9 cellular contexts compared by ENCODE assay signal in the genomic region with DNA sequence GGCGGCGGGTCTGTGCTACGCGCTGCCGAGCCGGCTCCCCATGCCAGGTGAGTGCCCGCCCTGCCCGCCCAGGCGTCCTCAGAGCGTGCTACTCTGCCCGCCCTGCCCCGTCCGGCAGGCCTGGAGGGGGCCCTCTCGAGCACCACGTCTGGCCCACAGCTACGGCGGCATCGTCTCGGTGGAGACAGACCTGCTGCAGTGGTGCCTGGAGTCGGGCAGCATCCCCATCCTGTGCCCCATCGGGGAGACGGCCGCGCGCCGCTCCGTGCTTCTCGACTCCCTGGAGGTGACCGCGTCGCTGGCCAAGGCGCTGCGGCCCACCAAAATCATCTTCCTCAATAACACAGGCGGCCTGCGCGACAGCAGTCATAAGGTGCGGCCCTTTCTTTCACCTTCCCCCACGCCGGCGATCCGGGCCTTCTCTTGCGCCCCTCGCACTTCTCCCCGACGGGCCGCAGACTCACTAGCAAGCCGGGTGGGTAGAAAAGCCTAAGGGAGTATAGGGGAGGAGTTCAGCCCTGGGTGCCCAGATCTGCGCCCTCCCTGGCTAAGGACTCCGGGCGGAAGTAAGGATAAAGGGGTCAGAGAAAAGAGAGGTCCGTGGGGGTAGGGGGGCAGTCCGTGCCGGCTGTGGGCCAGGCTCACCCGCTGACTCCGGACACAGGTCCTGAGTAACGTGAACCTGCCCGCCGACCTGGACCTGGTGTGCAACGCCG. TPM values are rescaled to one million over a fixed set of nuclear protein-coding genes. Genes with fewer than 3 reads are reported as not detected.
DNase-seq lines count a peak whose midpoint lies in the region; ATAC-seq and TF ChIP-seq lines count a peak whose summit lies in the region.
"Had no signal": no experiment of that assay in that cellular context is flagged by ENCODE, and none has a peak within 500 bp of the region (broad histone marks: within the 10 kb centered on the region; RNA-seq: fewer than 3 reads in every experiment).

No MANE protein-coding gene starts in this region.

- peak overlapping the region in 2 of 4 donors; percentile 32 to 66 for H3K27ac ChIP-seq in gastrocnemius medialis

- H3K9me3 ChIP-seq in gastrocnemius medialis: no peaks in the 10 kb centered on the region

- in situ Hi-C loops in gastrocnemius medialis (cut with MboI; ENCODE audit: low sequenced_read_pairs in 4 of 4): no loop called here

- no peaks in the 10 kb centered on the region for H3K9me3 Mint-ChIP-seq in activated naive CD4-positive, alpha-beta T cell treated with anti-CD3 and anti-CD28 coated beads, Interleukin-2, amount 50 U/mL, for 72 hours

- intact Hi-C loops in gastrocnemius medialis (cut with DNase I; ENCODE audit: low total_unique reads): loop anchor here (2.0 to 5.0 kb wide), 2 partner anchors 35 to 106 kb away; no protein-coding TSS in a partner anchor

- peak overlapping the region in 1 of 2 donors; percentile 67 for H3K27ac Mint-ChIP-seq in activated naive CD4-positive, alpha-beta T cell treated with anti-CD3 and anti-CD28 coated beads, Interleukin-2, amount 50 U/mL, for 72 hours

- H3K36me3 ChIP-seq in gastrocnemius medialis: peaks cover 0 to 4% of the 10 kb centered on the region in 2 donors

- TF ChIP-seq CTCF in gastrocnemius medialis (IDR thresholded peaks at IDR 0.05 in 4 of 5, conservative IDR thresholded peaks at IDR 0.05 in 1 of 5): no peak

- H3K4me1 ChIP-seq in gastrocnemius medialis: peaks cover 15 to 28% of the 10 kb centered on the region in 2 donors

- no peak for TF ChIP-seq POLR2A in gastrocnemius medialis (IDR thresholded peaks at IDR 0.05)

- peaks cover 35 to 40% (median 40%) of the 10 kb centered on the region in 3 donors for H3K27me3 ChIP-seq in gastrocnemius medialis

- peak; percentile 19 for ATAC-seq in GM18867 (IDR thresholded peaks at IDR 0.05; ENCODE audit: unreplicated experiment)
- peak; percentile 6 to 21 for ATAC-seq in activated naive CD4-positive, alpha-beta T cell treated with anti-CD3 and anti-CD28 coated beads, Interleukin-2, amount 50 U/mL, for 72 hours
- ATAC-seq in gastrocnemius medialis: peak in 1 of 2 donors; percentile 3
- ATAC-seq in HG02798 (IDR thresholded peaks at IDR 0.05; ENCODE audit: poor library complexity, unreplicated experiment): no peak
- ATAC-seq in HG03342 (IDR thresholded peaks at IDR 0.05; ENCODE audit: unreplicated experiment): no peak

- peak overlapping the region; percentile 52 to 71 (median 67) for H3K4me3 ChIP-seq in gastrocnemius medialis

- peaks cover 0 to 4% of the 10 kb centered on the region in 2 donors for H3K36me3 Mint-ChIP-seq in activated naive CD4-positive, alpha-beta T cell treated with anti-CD3 and anti-CD28 coated beads, Interleukin-2, amount 50 U/mL, for 72 hours

- DNase-seq in NCI-H748 (lab: John Stamatoyannopoulos, UW; ENCODE audit: unreplicated experiment) (peak; percentile 75), hepatic stellate cell (ENCODE audit: low spot score) (peak; percentile 29), gastrocnemius medialis (no peak), Ammon's horn (ENCODE audit: low spot score) (no peak)
- peak; percentile 49 to 59 for DNase-seq in activated naive CD4-positive, alpha-beta T cell treated with anti-CD3 and anti-CD28 coated beads, Interleukin-2, amount 50 U/mL, for 72 hours (ENCODE audit: low spot score in 2 of 2)

RNA-seq across cellular contexts. Expression of a gene that starts 1.6 kb away (rescaled TPM):
- total RNA-seq in activated naive CD4-positive, alpha-beta T cell treated with anti-CD3 and anti-CD28 coated beads, Interleukin-2, amount 50 U/mL, for 72 hours: 1 to 10 TPM in 1 of 2 donors, under 1 TPM in 1; 0.18 to 3.0 TPM
- 1 to 10 TPM in 1 of 4 donors, under 1 TPM in 3; 0.13 to 1.2 (median 0.34) TPM for total RNA-seq in gastrocnemius medialis

RNA-seq across cellular contexts. Expression of a gene that starts 8.7 kb away (rescaled TPM):
- 10 to 100 TPM; 32.8 to 43.6 TPM for total RNA-seq in activated naive CD4-positive, alpha-beta T cell treated with anti-CD3 and anti-CD28 coated beads, Interleukin-2, amount 50 U/mL, for 72 hours
- total RNA-seq in gastrocnemius medialis: 10 to 100 TPM; 28.8 to 38.3 (median 36.4) TPM

RNA-seq across cellular contexts. Expression of a gene that starts 52.3 kb away (rescaled TPM):
- total RNA-seq in activated naive CD4-positive, alpha-beta T cell treated with anti-CD3 and anti-CD28 coated beads, Interleukin-2, amount 50 U/mL, for 72 hours: not detected
- not detected for total RNA-seq in gastrocnemius medialis
- total RNA-seq: T-helper 2 cell treated with Interferon-gamma antibody and Interleukin-4, amounts not matched to agents 100 ng/mL and 5 ng/mL, for 36 hours had no signal

Comparison
In these comparisons a context has a peak if more than half of its experiments do, and no peak if none do; other contexts are left out.
1. ATAC-seq: peak in GM18867 (single experiment) and activated naive CD4-positive, alpha-beta T cell treated with anti-CD3 and anti-CD28 coated beads, Interleukin-2, amount 50 U/mL, for 72 hours (2 of 2); none in HG02798 (single experiment) and HG03342 (single experiment).
2. DNase-seq: peak in NCI-H748 (single experiment), activated naive CD4-positive, alpha-beta T cell treated with anti-CD3 and anti-CD28 coated beads, Interleukin-2, amount 50 U/mL, for 72 hours (2 of 2) and hepatic stellate cell (single experiment); none in gastrocnemius medialis (0 of 2) and Ammon's horn (single experiment).